Comparison of ENCODE assay signal across 1 cellular context in the genomic region with DNA sequence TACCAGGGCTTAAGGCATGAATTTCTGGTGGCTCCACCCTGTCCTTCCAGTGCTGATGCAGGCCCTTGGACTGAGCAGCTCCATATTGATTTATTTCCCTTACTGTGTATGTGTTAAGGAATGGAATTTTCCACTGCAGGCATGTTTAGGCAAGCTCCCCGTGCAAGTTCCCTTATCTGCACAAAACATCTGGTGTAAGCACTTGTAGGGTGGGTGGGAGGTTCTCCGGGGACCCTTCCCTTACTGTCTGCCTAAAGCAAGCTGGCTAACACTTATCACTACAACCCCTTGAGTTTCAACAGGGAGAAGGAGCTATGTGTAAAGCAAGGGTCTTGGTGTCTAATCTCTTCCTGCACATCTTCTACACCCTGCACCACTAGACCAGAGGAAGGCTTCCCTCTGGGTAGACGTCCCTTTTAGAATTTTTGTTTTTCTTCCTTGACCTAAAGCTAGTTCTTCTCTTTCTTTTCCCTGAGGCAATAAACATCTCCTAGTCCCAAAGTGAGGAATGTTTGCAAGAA.
TF ChIP-seq lines count a peak whose summit lies in the region.

No MANE protein-coding gene starts in this region.

TF ChIP-seq in K562, 482 proteins besides CTCF, POLR2A, EP300 and RAD21 (continued from another document and continues in another):
- TF ChIP-seq, protein P1, sequence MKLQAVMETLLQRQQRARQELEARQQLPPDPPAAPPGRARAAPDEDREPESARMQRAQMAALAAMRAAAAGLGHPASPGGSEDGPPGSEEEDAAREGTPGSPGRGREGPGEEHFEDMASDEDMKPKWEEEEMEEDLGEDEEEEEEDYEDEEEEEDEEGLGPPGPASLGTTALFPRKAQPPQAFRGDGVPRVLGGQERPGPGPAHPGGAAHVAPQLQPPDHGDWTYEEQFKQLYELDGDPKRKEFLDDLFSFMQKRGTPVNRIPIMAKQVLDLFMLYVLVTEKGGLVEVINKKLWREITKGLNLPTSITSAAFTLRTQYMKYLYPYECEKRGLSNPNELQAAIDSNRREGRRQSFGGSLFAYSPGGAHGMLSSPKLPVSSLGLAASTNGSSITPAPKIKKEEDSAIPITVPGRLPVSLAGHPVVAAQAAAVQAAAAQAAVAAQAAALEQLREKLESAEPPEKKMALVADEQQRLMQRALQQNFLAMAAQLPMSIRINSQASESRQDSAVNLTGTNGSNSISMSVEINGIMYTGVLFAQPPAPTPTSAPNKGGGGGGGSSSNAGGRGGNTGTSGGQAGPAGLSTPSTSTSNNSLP (IDR thresholded peaks at IDR 0.05; ENCODE audit: borderline replicate concordance, low read depth, low read length), result no peak
- TF ChIP-seq FOSL1 (tag; conservative IDR thresholded peaks at IDR 0.05) (peak; percentile 44; the same call in 1 of the 2 replicates), MTF1 (CRISPR knock-in tag; IDR thresholded peaks at IDR 0.05; ENCODE audit: borderline replicate concordance) (no peak), CAMTA2 (CRISPR knock-in tag; conservative IDR thresholded peaks at IDR 0.05) (no peak), NFE2L1 (tag; IDR thresholded peaks at IDR 0.05; ENCODE audit: borderline replicate concordance, low read depth) (no peak), ZBTB1 (CRISPR knock-in tag; IDR thresholded peaks at IDR 0.05; ENCODE audit: borderline replicate concordance, low read depth) (no peak), PHF20 (IDR thresholded peaks at IDR 0.05; ENCODE audit: partially characterized antibody) (no peak), POLR3G (IDR thresholded peaks at IDR 0.05; ENCODE audit: extremely low read depth, insufficient read length, insufficient replicate concordance) (no peak), SMARCE1 (IDR thresholded peaks at IDR 0.05) (peak; percentile 88), ZNF184 (CRISPR knock-in tag; IDR thresholded peaks at IDR 0.05) (no peak), POLR2G (IDR thresholded peaks at IDR 0.05; ENCODE audit: low read depth, low read length) (no peak), NUFIP1 (IDR thresholded peaks at IDR 0.05; ENCODE audit: partially characterized antibody) (no peak), ERF (CRISPR knock-in tag; IDR thresholded peaks at IDR 0.05) (no peak), XRCC3 (IDR thresholded peaks at IDR 0.05) (no peak), SREBF1 (IDR thresholded peaks at IDR 0.05; ENCODE audit: borderline replicate concordance, low read depth, low read length) (no peak), POLR2B (IDR thresholded peaks at IDR 0.05; ENCODE audit: low read depth, partially characterized antibody) (no peak), NR3C1 (CRISPR knock-in tag; IDR thresholded peaks at IDR 0.05) (no peak), ZSCAN29 (IDR thresholded peaks at IDR 0.05) (no peak), HMG20B (CRISPR knock-in tag; IDR thresholded peaks at IDR 0.05) (no peak), ARHGAP35 (IDR thresholded peaks at IDR 0.05; ENCODE audit: partially characterized antibody) (no peak), ZNF77 (CRISPR knock-in tag; IDR thresholded peaks at IDR 0.05) (no peak), POLR2AphosphoS2 (IDR thresholded peaks at IDR 0.05; ENCODE audit: low read length) (no peak), SMAD2 (IDR thresholded peaks at IDR 0.05; ENCODE audit: low read depth, low read length) (no peak), SIRT6 (IDR thresholded peaks at IDR 0.05; ENCODE audit: low read depth, low read length) (no peak), E2F3 (CRISPR knock-in tag; IDR thresholded peaks at IDR 0.05) (no peak), HNRNPH1 (optimal IDR thresholded peaks at IDR 0.05; ENCODE audit: low read depth, low read length) (no peak), EGR1 (conservative IDR thresholded peaks at IDR 0.05) (0 out of 2 replicates have a peak, but pooled peaks have one; percentile 23), ZNF780A (CRISPR knock-in tag; IDR thresholded peaks at IDR 0.05) (no peak), TRIM24 (IDR thresholded peaks at IDR 0.05) (peak; percentile 37 to 74; a peak in 3 of 4 replicates), PTRF (tag; IDR thresholded peaks at IDR 0.05) (no peak), ZNF695 (CRISPR knock-in tag; IDR thresholded peaks at IDR 0.05) (no peak), CTBP1 (IDR thresholded peaks at IDR 0.05; ENCODE audit: borderline replicate concordance) (no peak), TEAD2 (tag; IDR thresholded peaks at IDR 0.05) (no peak)
- TF ChIP-seq, protein P2, sequence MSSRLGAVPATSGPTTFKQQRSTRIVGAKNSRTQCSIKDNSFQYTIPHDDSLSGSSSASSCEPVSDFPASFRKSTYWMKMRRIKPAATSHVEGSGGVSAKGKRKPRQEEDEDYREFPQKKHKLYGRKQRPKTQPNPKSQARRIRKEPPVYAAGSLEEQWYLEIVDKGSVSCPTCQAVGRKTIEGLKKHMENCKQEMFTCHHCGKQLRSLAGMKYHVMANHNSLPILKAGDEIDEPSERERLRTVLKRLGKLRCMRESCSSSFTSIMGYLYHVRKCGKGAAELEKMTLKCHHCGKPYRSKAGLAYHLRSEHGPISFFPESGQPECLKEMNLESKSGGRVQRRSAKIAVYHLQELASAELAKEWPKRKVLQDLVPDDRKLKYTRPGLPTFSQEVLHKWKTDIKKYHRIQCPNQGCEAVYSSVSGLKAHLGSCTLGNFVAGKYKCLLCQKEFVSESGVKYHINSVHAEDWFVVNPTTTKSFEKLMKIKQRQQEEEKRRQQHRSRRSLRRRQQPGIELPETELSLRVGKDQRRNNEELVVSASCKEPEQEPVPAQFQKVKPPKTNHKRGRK (tag; IDR thresholded peaks at IDR 0.05), result no peak
- TF ChIP-seq, protein P3, sequence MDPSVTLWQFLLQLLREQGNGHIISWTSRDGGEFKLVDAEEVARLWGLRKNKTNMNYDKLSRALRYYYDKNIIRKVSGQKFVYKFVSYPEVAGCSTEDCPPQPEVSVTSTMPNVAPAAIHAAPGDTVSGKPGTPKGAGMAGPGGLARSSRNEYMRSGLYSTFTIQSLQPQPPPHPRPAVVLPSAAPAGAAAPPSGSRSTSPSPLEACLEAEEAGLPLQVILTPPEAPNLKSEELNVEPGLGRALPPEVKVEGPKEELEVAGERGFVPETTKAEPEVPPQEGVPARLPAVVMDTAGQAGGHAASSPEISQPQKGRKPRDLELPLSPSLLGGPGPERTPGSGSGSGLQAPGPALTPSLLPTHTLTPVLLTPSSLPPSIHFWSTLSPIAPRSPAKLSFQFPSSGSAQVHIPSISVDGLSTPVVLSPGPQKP (CRISPR knock-in tag; IDR thresholded peaks at IDR 0.05), result no peak
- TF ChIP-seq, protein P4, sequence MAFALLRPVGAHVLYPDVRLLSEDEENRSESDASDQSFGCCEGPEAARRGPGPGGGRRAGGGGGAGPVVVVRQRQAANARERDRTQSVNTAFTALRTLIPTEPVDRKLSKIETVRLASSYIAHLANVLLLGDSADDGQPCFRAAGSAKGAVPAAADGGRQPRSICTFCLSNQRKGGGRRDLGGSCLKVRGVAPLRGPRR (CRISPR knock-in tag; IDR thresholded peaks at IDR 0.05), result no peak
- TF ChIP-seq, protein P5, sequence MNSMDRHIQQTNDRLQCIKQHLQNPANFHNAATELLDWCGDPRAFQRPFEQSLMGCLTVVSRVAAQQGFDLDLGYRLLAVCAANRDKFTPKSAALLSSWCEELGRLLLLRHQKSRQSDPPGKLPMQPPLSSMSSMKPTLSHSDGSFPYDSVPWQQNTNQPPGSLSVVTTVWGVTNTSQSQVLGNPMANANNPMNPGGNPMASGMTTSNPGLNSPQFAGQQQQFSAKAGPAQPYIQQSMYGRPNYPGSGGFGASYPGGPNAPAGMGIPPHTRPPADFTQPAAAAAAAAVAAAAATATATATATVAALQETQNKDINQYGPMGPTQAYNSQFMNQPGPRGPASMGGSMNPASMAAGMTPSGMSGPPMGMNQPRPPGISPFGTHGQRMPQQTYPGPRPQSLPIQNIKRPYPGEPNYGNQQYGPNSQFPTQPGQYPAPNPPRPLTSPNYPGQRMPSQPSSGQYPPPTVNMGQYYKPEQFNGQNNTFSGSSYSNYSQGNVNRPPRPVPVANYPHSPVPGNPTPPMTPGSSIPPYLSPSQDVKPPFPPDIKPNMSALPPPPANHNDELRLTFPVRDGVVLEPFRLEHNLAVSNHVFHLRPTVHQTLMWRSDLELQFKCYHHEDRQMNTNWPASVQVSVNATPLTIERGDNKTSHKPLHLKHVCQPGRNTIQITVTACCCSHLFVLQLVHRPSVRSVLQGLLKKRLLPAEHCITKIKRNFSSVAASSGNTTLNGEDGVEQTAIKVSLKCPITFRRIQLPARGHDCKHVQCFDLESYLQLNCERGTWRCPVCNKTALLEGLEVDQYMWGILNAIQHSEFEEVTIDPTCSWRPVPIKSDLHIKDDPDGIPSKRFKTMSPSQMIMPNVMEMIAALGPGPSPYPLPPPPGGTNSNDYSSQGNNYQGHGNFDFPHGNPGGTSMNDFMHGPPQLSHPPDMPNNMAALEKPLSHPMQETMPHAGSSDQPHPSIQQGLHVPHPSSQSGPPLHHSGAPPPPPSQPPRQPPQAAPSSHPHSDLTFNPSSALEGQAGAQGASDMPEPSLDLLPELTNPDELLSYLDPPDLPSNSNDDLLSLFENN (IDR thresholded peaks at IDR 0.05; ENCODE audit: low read depth in 2 of 2, low read length in 2 of 2), result 0 out of 4 replicates have a peak, but pooled peaks of 1 of the 2 experiments have one; percentile 54
- TF ChIP-seq, protein P6, sequence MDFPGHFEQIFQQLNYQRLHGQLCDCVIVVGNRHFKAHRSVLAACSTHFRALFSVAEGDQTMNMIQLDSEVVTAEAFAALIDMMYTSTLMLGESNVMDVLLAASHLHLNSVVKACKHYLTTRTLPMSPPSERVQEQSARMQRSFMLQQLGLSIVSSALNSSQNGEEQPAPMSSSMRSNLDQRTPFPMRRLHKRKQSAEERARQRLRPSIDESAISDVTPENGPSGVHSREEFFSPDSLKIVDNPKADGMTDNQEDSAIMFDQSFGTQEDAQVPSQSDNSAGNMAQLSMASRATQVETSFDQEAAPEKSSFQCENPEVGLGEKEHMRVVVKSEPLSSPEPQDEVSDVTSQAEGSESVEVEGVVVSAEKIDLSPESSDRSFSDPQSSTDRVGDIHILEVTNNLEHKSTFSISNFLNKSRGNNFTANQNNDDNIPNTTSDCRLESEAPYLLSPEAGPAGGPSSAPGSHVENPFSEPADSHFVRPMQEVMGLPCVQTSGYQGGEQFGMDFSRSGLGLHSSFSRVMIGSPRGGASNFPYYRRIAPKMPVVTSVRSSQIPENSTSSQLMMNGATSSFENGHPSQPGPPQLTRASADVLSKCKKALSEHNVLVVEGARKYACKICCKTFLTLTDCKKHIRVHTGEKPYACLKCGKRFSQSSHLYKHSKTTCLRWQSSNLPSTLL (IDR thresholded peaks at IDR 0.05), result no peak
- TF ChIP-seq, protein P7, sequence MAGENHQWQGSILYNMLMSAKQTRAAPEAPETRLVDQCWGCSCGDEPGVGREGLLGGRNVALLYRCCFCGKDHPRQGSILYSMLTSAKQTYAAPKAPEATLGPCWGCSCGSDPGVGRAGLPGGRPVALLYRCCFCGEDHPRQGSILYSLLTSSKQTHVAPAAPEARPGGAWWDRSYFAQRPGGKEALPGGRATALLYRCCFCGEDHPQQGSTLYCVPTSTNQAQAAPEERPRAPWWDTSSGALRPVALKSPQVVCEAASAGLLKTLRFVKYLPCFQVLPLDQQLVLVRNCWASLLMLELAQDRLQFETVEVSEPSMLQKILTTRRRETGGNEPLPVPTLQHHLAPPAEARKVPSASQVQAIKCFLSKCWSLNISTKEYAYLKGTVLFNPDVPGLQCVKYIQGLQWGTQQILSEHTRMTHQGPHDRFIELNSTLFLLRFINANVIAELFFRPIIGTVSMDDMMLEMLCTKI (IDR thresholded peaks at IDR 0.05; ENCODE audit: partially characterized antibody), result no peak
- TF ChIP-seq, protein P8, sequence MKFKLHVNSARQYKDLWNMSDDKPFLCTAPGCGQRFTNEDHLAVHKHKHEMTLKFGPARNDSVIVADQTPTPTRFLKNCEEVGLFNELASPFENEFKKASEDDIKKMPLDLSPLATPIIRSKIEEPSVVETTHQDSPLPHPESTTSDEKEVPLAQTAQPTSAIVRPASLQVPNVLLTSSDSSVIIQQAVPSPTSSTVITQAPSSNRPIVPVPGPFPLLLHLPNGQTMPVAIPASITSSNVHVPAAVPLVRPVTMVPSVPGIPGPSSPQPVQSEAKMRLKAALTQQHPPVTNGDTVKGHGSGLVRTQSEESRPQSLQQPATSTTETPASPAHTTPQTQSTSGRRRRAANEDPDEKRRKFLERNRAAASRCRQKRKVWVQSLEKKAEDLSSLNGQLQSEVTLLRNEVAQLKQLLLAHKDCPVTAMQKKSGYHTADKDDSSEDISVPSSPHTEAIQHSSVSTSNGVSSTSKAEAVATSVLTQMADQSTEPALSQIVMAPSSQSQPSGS (CRISPR knock-in tag; IDR thresholded peaks at IDR 0.05), result no peak
- TF ChIP-seq, protein P9, sequence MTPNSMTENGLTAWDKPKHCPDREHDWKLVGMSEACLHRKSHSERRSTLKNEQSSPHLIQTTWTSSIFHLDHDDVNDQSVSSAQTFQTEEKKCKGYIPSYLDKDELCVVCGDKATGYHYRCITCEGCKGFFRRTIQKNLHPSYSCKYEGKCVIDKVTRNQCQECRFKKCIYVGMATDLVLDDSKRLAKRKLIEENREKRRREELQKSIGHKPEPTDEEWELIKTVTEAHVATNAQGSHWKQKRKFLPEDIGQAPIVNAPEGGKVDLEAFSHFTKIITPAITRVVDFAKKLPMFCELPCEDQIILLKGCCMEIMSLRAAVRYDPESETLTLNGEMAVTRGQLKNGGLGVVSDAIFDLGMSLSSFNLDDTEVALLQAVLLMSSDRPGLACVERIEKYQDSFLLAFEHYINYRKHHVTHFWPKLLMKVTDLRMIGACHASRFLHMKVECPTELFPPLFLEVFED (CRISPR knock-in tag; conservative IDR thresholded peaks at IDR 0.05), result no peak
- TF ChIP-seq, protein P10, sequence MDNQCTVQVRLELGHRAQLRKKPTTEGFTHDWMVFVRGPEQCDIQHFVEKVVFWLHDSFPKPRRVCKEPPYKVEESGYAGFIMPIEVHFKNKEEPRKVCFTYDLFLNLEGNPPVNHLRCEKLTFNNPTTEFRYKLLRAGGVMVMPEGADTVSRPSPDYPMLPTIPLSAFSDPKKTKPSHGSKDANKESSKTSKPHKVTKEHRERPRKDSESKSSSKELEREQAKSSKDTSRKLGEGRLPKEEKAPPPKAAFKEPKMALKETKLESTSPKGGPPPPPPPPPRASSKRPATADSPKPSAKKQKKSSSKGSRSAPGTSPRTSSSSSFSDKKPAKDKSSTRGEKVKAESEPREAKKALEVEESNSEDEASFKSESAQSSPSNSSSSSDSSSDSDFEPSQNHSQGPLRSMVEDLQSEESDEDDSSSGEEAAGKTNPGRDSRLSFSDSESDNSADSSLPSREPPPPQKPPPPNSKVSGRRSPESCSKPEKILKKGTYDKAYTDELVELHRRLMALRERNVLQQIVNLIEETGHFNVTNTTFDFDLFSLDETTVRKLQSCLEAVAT (IDR thresholded peaks at IDR 0.05), result no peak
- TF ChIP-seq, protein P11, sequence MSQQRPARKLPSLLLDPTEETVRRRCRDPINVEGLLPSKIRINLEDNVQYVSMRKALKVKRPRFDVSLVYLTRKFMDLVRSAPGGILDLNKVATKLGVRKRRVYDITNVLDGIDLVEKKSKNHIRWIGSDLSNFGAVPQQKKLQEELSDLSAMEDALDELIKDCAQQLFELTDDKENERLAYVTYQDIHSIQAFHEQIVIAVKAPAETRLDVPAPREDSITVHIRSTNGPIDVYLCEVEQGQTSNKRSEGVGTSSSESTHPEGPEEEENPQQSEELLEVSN (IDR thresholded peaks at IDR 0.05; ENCODE audit: borderline replicate concordance in 1 of 2, extremely low read depth in 1 of 2, insufficient read depth in 1 of 2, insufficient read length in 1 of 2, low read depth in 1 of 2, low read length in 1 of 2, poor library complexity in 1 of 2, severe bottlenecking in 1 of 2), result no peak
